In genomic region chr9:69035438-69036316, GRCh38 we compare ENCODE assay signal across 8 cellular contexts. TPM values are rescaled to one million over a fixed set of nuclear protein-coding genes. Genes with fewer than 3 reads are reported as not detected.
DNase-seq lines count a peak whose midpoint lies in the region; ATAC-seq and TF ChIP-seq lines count a peak whose summit lies in the region.

Gene FXN (plus strand): TSS chr9:69035752. CDS start chr9:69035783, 31 bp downstream.

- H3K9me3 ChIP-seq in H9 (ENCODE audit: control insufficient read depth, low read depth, low read length), result no peaks in the 10 kb centered on the region

- H3K9ac ChIP-seq in H9 (ENCODE audit: extremely low read depth, insufficient read length, low read length), result peak within 1 kb of the TSS; percentile 41

- no peak within 1 kb of the TSS for H2BK120ac ChIP-seq in H9 (ENCODE audit: low read depth, low read length, poor library complexity, severe bottlenecking)

- peak; percentile 99 for TF ChIP-seq CTCF in H9 (conservative IDR thresholded peaks at IDR 0.05)

- no peaks in the 10 kb centered on the region for H3K27me3 ChIP-seq in H9 (ENCODE audit: insufficient read depth, low read length)

- H3K79me1 ChIP-seq in H9 (ENCODE audit: insufficient read depth, low read depth, low read length, poor library complexity, severe bottlenecking), result no peaks in the 10 kb centered on the region

- DNase-seq in H9 (peak; percentile 83), M059J (ENCODE audit: low read depth) (peak; percentile 73), SW480 (ENCODE audit: low spot score) (peak; percentile 72), cardiac septum (ENCODE audit: low spot score) (peak; percentile 95), posterior vena cava (ENCODE audit: low spot score) (peak; percentile 95), ureter (ENCODE audit: low spot score) (peak; percentile 87)
- peak; percentile 85 for DNase-seq in activated naive CD8-positive, alpha-beta T cell treated with anti-CD3 and anti-CD28 coated beads, Interleukin-2, amount 50 U/mL, for 24 hours

- H3K79me2 ChIP-seq in H9 (ENCODE audit: insufficient read depth, low read length), result peaks cover 12% of the 10 kb centered on the region

- no peak within 1 kb of the TSS for H2BK15ac ChIP-seq in H9 (ENCODE audit: low read depth, low read length)

- no peak within 1 kb of the TSS for H3K56ac ChIP-seq in H9 (ENCODE audit: insufficient read length, low read depth, low read length)

- H3K18ac ChIP-seq in H9 (ENCODE audit: insufficient read length, low read depth, low read length), result peak within 1 kb of the TSS; percentile 20

- H3K4me1 Mint-ChIP-seq in H9, result peaks cover 11 to 24% of the 10 kb centered on the region in 2 experiments
- peaks cover 19% of the 10 kb centered on the region for H3K4me1 Mint-ChIP-seq in activated naive CD8-positive, alpha-beta T cell treated with anti-CD3 and anti-CD28 coated beads, Interleukin-2, amount 50 U/mL, for 24 hours

- no peak within 1 kb of the TSS for H4K5ac ChIP-seq in H9 (ENCODE audit: insufficient read length, low read depth, low read length)

- intact Hi-C loops in cardiac septum (cut with DNase I), result loop anchor here (5.0 kb wide), 1 partner anchor 157 kb away; no protein-coding TSS in a partner anchor
- intact Hi-C loops in posterior vena cava (cut with DNase I), result no loop called here

- H2BK20ac ChIP-seq in H9 (ENCODE audit: low read depth, low read length, poor library complexity, severe bottlenecking), result no peak within 1 kb of the TSS

- H2AFZ ChIP-seq in H9 (ENCODE audit: low read length), result no peak within 1 kb of the TSS

- no peaks in the 10 kb centered on the region for H3K4me1 ChIP-seq in H9 (ENCODE audit: insufficient read depth, low read length)

- H3K14ac ChIP-seq in H9 (ENCODE audit: insufficient read depth, low read length), result peak within 1 kb of the TSS; percentile 51; the same call in 1 of the 2 replicates

- H4K91ac ChIP-seq in H9 (ENCODE audit: insufficient read length, low read depth, low read length), result no peak within 1 kb of the TSS

- H3K23ac ChIP-seq in H9 (ENCODE audit: insufficient read length, low read depth, low read length), result no peak within 1 kb of the TSS

- peak within 1 kb of the TSS; percentile 91 for H3K4me3 ChIP-seq in GM08714 (ENCODE audit: low read length)

- H4K8ac ChIP-seq in H9 (replicated peaks; ENCODE audit: insufficient read length, low read depth, low read length), result no peak within 1 kb of the TSS

- no peak within 1 kb of the TSS for H3T11ph ChIP-seq in H9 (ENCODE audit: low read length)

- no peak within 1 kb of the TSS for H2BK5ac ChIP-seq in H9 (ENCODE audit: insufficient read length, low read length)

- peak within 1 kb of the TSS; percentile 89 to 94 (median 93) for H3K27ac Mint-ChIP-seq in H9
- H3K27ac Mint-ChIP-seq in activated naive CD8-positive, alpha-beta T cell treated with anti-CD3 and anti-CD28 coated beads, Interleukin-2, amount 50 U/mL, for 24 hours, result peak within 1 kb of the TSS; percentile 98

- peak; percentile 92 for ATAC-seq in activated naive CD8-positive, alpha-beta T cell treated with anti-CD3 and anti-CD28 coated beads, Interleukin-2, amount 50 U/mL, for 24 hours

- H3K4me2 ChIP-seq in H9 (ENCODE audit: insufficient read depth, insufficient read length, low read length), result peak within 1 kb of the TSS; percentile 76

- H2AK5ac ChIP-seq in H9 (ENCODE audit: insufficient read length, low read length), result no peak within 1 kb of the TSS

- no peak within 1 kb of the TSS for H3K27ac ChIP-seq in H9 (ENCODE audit: insufficient read length, low read depth, low read length)

- no peak within 1 kb of the TSS for H2BK12ac ChIP-seq in H9 (ENCODE audit: insufficient read length, low read depth, low read length)

- WGBS in H9 (ENCODE audit: extremely low coverage, insufficient read length, low lambda C conversion rate), result no CpG with 5 or more reads among the region's 75 CpGs

- peaks cover 0 to 8% (median 1%) of the 10 kb centered on the region in 3 experiments; a peak in 2 of 7 replicates for H3K36me3 Mint-ChIP-seq in H9 (ENCODE audit: insufficient read depth in 1 of 3, low read depth in 3 of 3)
- H3K36me3 Mint-ChIP-seq in activated naive CD8-positive, alpha-beta T cell treated with anti-CD3 and anti-CD28 coated beads, Interleukin-2, amount 50 U/mL, for 24 hours (ENCODE audit: low read depth), result peaks cover 7% of the 10 kb centered on the region

- H3K9me3 Mint-ChIP-seq in H9, result no peaks in the 10 kb centered on the region
- H3K9me3 Mint-ChIP-seq in activated naive CD8-positive, alpha-beta T cell treated with anti-CD3 and anti-CD28 coated beads, Interleukin-2, amount 50 U/mL, for 24 hours, result no peaks in the 10 kb centered on the region

- H4K20me1 ChIP-seq in H9 (ENCODE audit: control insufficient read depth, insufficient read depth, insufficient read length), result no peaks in the 10 kb centered on the region

- H3K4me3 Mint-ChIP-seq in H9, result peak within 1 kb of the TSS; percentile 96
- H3K4me3 Mint-ChIP-seq in activated naive CD8-positive, alpha-beta T cell treated with anti-CD3 and anti-CD28 coated beads, Interleukin-2, amount 50 U/mL, for 24 hours, result peak within 1 kb of the TSS; percentile 97

- H3K27me3 Mint-ChIP-seq in H9 (ENCODE audit: low read depth), result no peaks in the 10 kb centered on the region
- H3K27me3 Mint-ChIP-seq in activated naive CD8-positive, alpha-beta T cell treated with anti-CD3 and anti-CD28 coated beads, Interleukin-2, amount 50 U/mL, for 24 hours, result no peaks in the 10 kb centered on the region

- H3K23me2 ChIP-seq in H9 (ENCODE audit: insufficient read length, low read depth, low read length, poor library complexity, severe bottlenecking), result peaks cover 5% of the 10 kb centered on the region

- H3K4ac ChIP-seq in H9 (ENCODE audit: low read depth, low read length), result no peak within 1 kb of the TSS

RNA-seq across cellular contexts. Expression of gene FXN, which starts in this region (rescaled TPM):
- total RNA-seq in H9 (2021) (34.4 and 36.7 TPM in 2 replicates), cardiac septum (22.9 TPM), posterior vena cava (1 to 10 TPM; 9.3 to 9.4 TPM), ureter (17.5 TPM)
- 6.3 and 7.4 TPM in 2 replicates for total RNA-seq in M059J (2014; rRNA removed; shearing (Covaris generic))
